Comparison of ENCODE assay signal across 29 cellular contexts in genomic region chr3:37198547-37198946, GRCh38. TPM values are rescaled to one million over a fixed set of nuclear protein-coding genes. Genes with fewer than 3 reads are reported as not detected.
A peak's percentile ranks its signal among the peaks of the same experiment; 100 is the strongest.
DNase-seq lines count a peak whose midpoint lies in the region; TF ChIP-seq lines count a peak whose summit lies in the region.
"Had no signal": no experiment of that assay in that cellular context is flagged by ENCODE, and none has a peak within 500 bp of the region (broad histone marks: within the 10 kb centered on the region; RNA-seq: fewer than 3 reads in every experiment).

No MANE protein-coding gene starts in this region.

- H3K4me2 ChIP-seq in mesenchymal stem cell (ENCODE audit: low read length, poor library complexity, severe bottlenecking) (no peak overlapping the region), skeletal muscle satellite cell (ENCODE audit: low read length) (peak overlapping the region; percentile 14)

- H3K9me3 Mint-ChIP-seq in brain, result peaks cover 0 to 3% (median 0%) of the 10 kb centered on the region in 5 experiments
- H3K9me3 Mint-ChIP-seq: activated B cell treated with CpG ODN at 0.5 μM for 24 hours; CD8-positive, alpha-beta memory T cell; H9; natural killer cell treated with Interleukin-12 subunit alpha and Interleukin-12 subunit beta and Interleukin-15 and Interleukin-18, amount 100 ng/mL, for 72 hours; stimulated activated naive CD8-positive, alpha-beta T cell treated with anti-CD3 and anti-CD28 coated beads, Interleukin-15, Interleukin-2, amounts not matched to agents 100 ng/mL and 50 ng/mL, for 24 hours had no signal

- no peak overlapping the region for H2BK5ac ChIP-seq in mesenchymal stem cell (ENCODE audit: low read depth, low read length, poor library complexity, severe bottlenecking)

- no peaks in the 10 kb centered on the region for H3K9me3 ChIP-seq in mesenchymal stem cell (ENCODE audit: control insufficient read depth, low read length)
- H3K9me3 ChIP-seq in skeletal muscle satellite cell (replicated peaks; ENCODE audit: low read length), result no peaks in the 10 kb centered on the region
- H3K9me3 ChIP-seq: BE2C, left ventricle myocardium inferior, right lobe of liver had no signal

- H3K4me3 ChIP-seq in mesenchymal stem cell (ENCODE audit: insufficient read depth in 1 of 2, low read depth in 1 of 2, low read length in 2 of 2), result no peak overlapping the region
- no peak overlapping the region for H3K4me3 ChIP-seq in skeletal muscle satellite cell (ENCODE audit: low read length)
- H3K4me3 ChIP-seq: left ventricle myocardium inferior, right lobe of liver, SJSA1 had no signal

- H3K14ac ChIP-seq in mesenchymal stem cell (ENCODE audit: low read length in 2 of 2), result no peak overlapping the region

- peak overlapping the region in 1 of 5 experiments; percentile 2 for H3K4me3 Mint-ChIP-seq in brain
- H3K4me3 Mint-ChIP-seq: activated B cell treated with CpG ODN at 0.5 μM for 24 hours; activated CD8-positive, alpha-beta memory T cell treated with anti-CD3 and anti-CD28 coated beads, Interleukin-2, amount 10 ng/mL, durations not matched to agents 7 days and 5 days; CD8-positive, alpha-beta memory T cell; H9; natural killer cell treated with Interleukin-12 subunit alpha and Interleukin-12 subunit beta and Interleukin-15 and Interleukin-18, amount 100 ng/mL, for 72 hours; stimulated activated naive CD8-positive, alpha-beta T cell treated with anti-CD3 and anti-CD28 coated beads, Interleukin-15, Interleukin-2, amounts not matched to agents 100 ng/mL and 50 ng/mL, for 24 hours had no signal

- H4K8ac ChIP-seq in mesenchymal stem cell (ENCODE audit: low read length), result no peak overlapping the region

- no peaks in the 10 kb centered on the region for H3K36me3 ChIP-seq in mesenchymal stem cell (ENCODE audit: control insufficient read depth in 1 of 2, insufficient read depth in 2 of 2, low read depth in 1 of 2, low read length in 2 of 2)
- H3K36me3 ChIP-seq in skeletal muscle satellite cell (ENCODE audit: insufficient read depth, low read length), result no peaks in the 10 kb centered on the region
- H3K36me3 ChIP-seq: BE2C, left ventricle myocardium inferior, right lobe of liver, SJSA1 had no signal

- no peak overlapping the region for H3K4ac ChIP-seq in mesenchymal stem cell (ENCODE audit: low read depth in 1 of 2, low read length in 2 of 2)

- H3K4me1 ChIP-seq in mesenchymal stem cell (ENCODE audit: control insufficient read depth, insufficient read depth, low read depth, low read length) (peaks cover 8% of the 10 kb centered on the region), skeletal muscle satellite cell (ENCODE audit: control insufficient read depth, insufficient read depth, low read length) (peaks cover 28% of the 10 kb centered on the region)
- H3K4me1 ChIP-seq: BE2C, parathyroid adenoma, right lobe of liver had no signal

- no peak overlapping the region for H2BK15ac ChIP-seq in mesenchymal stem cell (ENCODE audit: low read depth, poor library complexity, severe bottlenecking)

- in situ Hi-C loops in G401 (cut with HindIII; ENCODE audit: low sequenced_read_pairs), result no loop called here

- H3K79me1 ChIP-seq in mesenchymal stem cell (replicated peaks; ENCODE audit: low read length, poor library complexity, severe bottlenecking), result no peaks in the 10 kb centered on the region

- H3K9ac ChIP-seq in mesenchymal stem cell (ENCODE audit: low read length) (peak overlapping the region; percentile 46), skeletal muscle satellite cell (ENCODE audit: low read depth, low read length) (peak overlapping the region; percentile 55)
- H3K9ac ChIP-seq: parathyroid adenoma had no signal

- peak overlapping the region in 3 of 5 experiments; percentile 34 to 81 (median 79) for H3K27ac Mint-ChIP-seq in brain
- H3K27ac Mint-ChIP-seq: activated B cell treated with CpG ODN at 0.5 μM for 24 hours; activated CD8-positive, alpha-beta memory T cell treated with anti-CD3 and anti-CD28 coated beads, Interleukin-2, amount 10 ng/mL, durations not matched to agents 7 days and 5 days; CD8-positive, alpha-beta memory T cell; H9; natural killer cell treated with Interleukin-12 subunit alpha and Interleukin-12 subunit beta and Interleukin-15 and Interleukin-18, amount 100 ng/mL, for 72 hours; stimulated activated naive CD8-positive, alpha-beta T cell treated with anti-CD3 and anti-CD28 coated beads, Interleukin-15, Interleukin-2, amounts not matched to agents 100 ng/mL and 50 ng/mL, for 24 hours had no signal

- peaks cover 8% of the 10 kb centered on the region for H3K36me3 Mint-ChIP-seq in brain
- H3K36me3 Mint-ChIP-seq: activated CD8-positive, alpha-beta memory T cell treated with anti-CD3 and anti-CD28 coated beads, Interleukin-2, amount 10 ng/mL, durations not matched to agents 7 days and 5 days; natural killer cell treated with Interleukin-12 subunit alpha and Interleukin-12 subunit beta and Interleukin-15 and Interleukin-18, amount 100 ng/mL, for 72 hours had no signal

- H3K23ac ChIP-seq in mesenchymal stem cell (ENCODE audit: low read length in 2 of 2), result no peak overlapping the region

- no peak for TF ChIP-seq CTCF in brain (conservative IDR thresholded peaks at IDR 0.05)

- 77% methylated on average over 2 of the region's 2 CpGs for WGBS in mesenchymal stem cell

- peaks cover 4% of the 10 kb centered on the region for H3K27me3 Mint-ChIP-seq in brain
- H3K27me3 Mint-ChIP-seq: activated B cell treated with CpG ODN at 0.5 μM for 24 hours; activated CD8-positive, alpha-beta memory T cell treated with anti-CD3 and anti-CD28 coated beads, Interleukin-2, amount 10 ng/mL, durations not matched to agents 7 days and 5 days; natural killer cell treated with Interleukin-12 subunit alpha and Interleukin-12 subunit beta and Interleukin-15 and Interleukin-18, amount 100 ng/mL, for 72 hours; stimulated activated naive CD8-positive, alpha-beta T cell treated with anti-CD3 and anti-CD28 coated beads, Interleukin-15, Interleukin-2, amounts not matched to agents 100 ng/mL and 50 ng/mL, for 24 hours had no signal

- no peak overlapping the region for H2BK120ac ChIP-seq in mesenchymal stem cell (ENCODE audit: low read depth, low read length)

- peaks cover 25% of the 10 kb centered on the region for H3K4me1 Mint-ChIP-seq in brain
- H3K4me1 Mint-ChIP-seq: activated B cell treated with CpG ODN at 0.5 μM for 24 hours; activated CD8-positive, alpha-beta memory T cell treated with anti-CD3 and anti-CD28 coated beads, Interleukin-2, amount 10 ng/mL, durations not matched to agents 7 days and 5 days; CD8-positive, alpha-beta memory T cell had no signal

- no peak overlapping the region for H4K91ac ChIP-seq in mesenchymal stem cell (ENCODE audit: low read length)

- H3K27me3 ChIP-seq in mesenchymal stem cell (ENCODE audit: control insufficient read depth in 1 of 2, insufficient read depth in 1 of 2, low read length in 2 of 2) (no peaks in the 10 kb centered on the region), skeletal muscle satellite cell (ENCODE audit: control insufficient read depth, insufficient read depth, low read length) (no peaks in the 10 kb centered on the region)
- H3K27me3 ChIP-seq: BE2C, right lobe of liver, SJSA1 had no signal

- DNase-seq in G401 (ENCODE audit: low spot score) (peak; percentile 32), mesenchymal stem cell (no peak), GDM1 (lab: John Stamatoyannopoulos, UW) (no peak), AG20443 (ENCODE audit: low spot score) (no peak), NCI-H1930 (lab: John Stamatoyannopoulos, UW) (no peak)
- no peak for DNase-seq in stimulated activated naive CD4-positive, alpha-beta T cell (lab: John Stamatoyannopoulos, UW)
- DNase-seq: activated B cell treated with CpG ODN at 0.5 μM for 24 hours; activated CD4-positive, alpha-beta T cell treated with anti-CD3 and anti-CD28 coated beads, Interleukin-2, amount 50 U/mL, for 1 hour; activated CD8-positive, alpha-beta memory T cell treated with anti-CD3 and anti-CD28 coated beads, Interleukin-2, amount 10 ng/mL, durations not matched to agents 7 days and 5 days; activated naive CD4-positive, alpha-beta T cell; activated T-cell treated with anti-CD3 and anti-CD28 coated beads, Interleukin-2, amount 50 U/mL, for 48 hours; BE2C; CD8-positive, alpha-beta memory T cell; DMS 273 treated with DMSO at 0.1 percent for 48 hours; effector memory CD4-positive, alpha-beta T cell; H9; KG1; left ventricle myocardium inferior; midbrain; NCI-H1417; NCI-H748 treated with DMSO at 0.1 percent for 48 hours; right lobe of liver; T-helper 1 cell had no signal

- H2BK12ac ChIP-seq in mesenchymal stem cell (ENCODE audit: low read length in 2 of 2), result no peak overlapping the region

- no peak overlapping the region for H2AFZ ChIP-seq in mesenchymal stem cell (ENCODE audit: low read depth, low read length)

- peak overlapping the region; percentile 68 for H2AK5ac ChIP-seq in mesenchymal stem cell (ENCODE audit: low read length, severe bottlenecking)

- H3K18ac ChIP-seq in mesenchymal stem cell (ENCODE audit: low read depth in 1 of 2, low read length in 2 of 2), result no peak overlapping the region

- no peak overlapping the region for H3K27ac ChIP-seq in mesenchymal stem cell (ENCODE audit: low read length, poor library complexity, severe bottlenecking)
- H3K27ac ChIP-seq: left ventricle myocardium inferior, parathyroid adenoma, right lobe of liver, SJSA1 had no signal

RNA-seq across cellular contexts. Expression of gene LRRFIP2, which starts 24.2 kb away (rescaled TPM):
- 63.3 and 90.5 TPM in 2 replicates for total RNA-seq in G401 (2014; rRNA removed; shearing (Covaris generic))
- 17.4 TPM for polyA plus RNA-seq in brain (ENCODE audit: insufficient read depth, low read depth, low replicate concordance)
- polyA plus RNA-seq in mesenchymal stem cell (2013, experiment 1 of 2), result 50.9 TPM
- 49.6 TPM for polyA plus RNA-seq in mesenchymal stem cell (2013, experiment 2 of 2)
- 29.9 and 32.8 TPM in 2 replicates for total RNA-seq in skeletal muscle satellite cell (2012; rRNA removed)

RNA-seq across cellular contexts. Expression of gene GOLGA4, which starts 44.5 kb away (rescaled TPM):
- total RNA-seq in G401 (2014; rRNA removed; shearing (Covaris generic)), result 44.2 and 51.8 TPM in 2 replicates
- 3.1 TPM for polyA plus RNA-seq in brain (ENCODE audit: insufficient read depth, low read depth, low replicate concordance)
- polyA plus RNA-seq in mesenchymal stem cell (2013, experiment 1 of 2), result 75.0 TPM
- polyA plus RNA-seq in mesenchymal stem cell (2013, experiment 2 of 2), result 75.6 TPM
- total RNA-seq in skeletal muscle satellite cell (2012; rRNA removed), result 36.9 and 48.7 TPM in 2 replicates
